ENCODE assay signal across 24 cellular contexts in the genomic region with DNA sequence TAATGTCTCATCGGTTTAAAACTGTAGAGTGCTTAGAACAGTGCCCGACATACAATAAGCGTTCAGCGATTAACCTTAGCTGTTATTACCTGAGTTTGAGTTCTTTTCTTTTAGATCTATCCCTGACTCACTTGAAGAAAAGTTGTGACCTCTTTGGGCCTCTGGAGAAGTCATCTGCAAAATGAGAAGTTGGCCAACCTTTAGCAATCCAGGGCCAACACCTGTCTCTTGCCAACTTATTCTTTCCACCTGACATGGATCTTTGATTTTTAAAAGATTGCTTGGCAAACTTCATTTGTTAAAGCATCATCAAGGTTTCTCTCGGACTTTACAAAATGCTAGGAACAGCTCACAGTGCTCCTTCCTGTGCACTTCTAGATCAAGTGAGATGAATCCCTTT.
"Had no signal": no experiment of that assay in that cellular context is flagged by ENCODE, and none has a peak within 500 bp of the region (broad histone marks: within the 10 kb centered on the region; RNA-seq: fewer than 3 reads in every experiment).

No MANE protein-coding gene starts in this region.

- H3K9me3 ChIP-seq: left ventricle myocardium inferior, neutrophil, psoas muscle, right atrium auricular region, right lobe of liver, transverse colon, upper lobe of right lung had no signal

- H3K27ac ChIP-seq: left ventricle myocardium inferior, neural progenitor cell, neutrophil, parathyroid adenoma, psoas muscle, right atrium auricular region, right lobe of liver, transverse colon, upper lobe of right lung had no signal

- H3K9me3 Mint-ChIP-seq: immature natural killer cell; memory B cell; naive thymus-derived CD8-positive, alpha-beta T cell; nephron progenitor cell; neural progenitor cell had no signal

- H3K27me3 Mint-ChIP-seq: naive thymus-derived CD8-positive, alpha-beta T cell; stimulated activated memory B cell treated with anti-CD40 and anti-IgM and Interleukin-4, amounts not matched to agents 10 μg/mL and 1 μg/mL and 100 μg/mL, for 72 hours had no signal

- H3K79me2 ChIP-seq: parathyroid adenoma had no signal

- H3K4me3 ChIP-seq: left ventricle myocardium inferior, neural progenitor cell, psoas muscle, right atrium auricular region, right lobe of liver, smooth muscle cell, transverse colon, upper lobe of right lung had no signal

- H3K27me3 ChIP-seq: neural progenitor cell, neutrophil, right atrium auricular region, right lobe of liver, transverse colon, upper lobe of right lung had no signal

- ATAC-seq: naive thymus-derived CD8-positive, alpha-beta T cell; psoas muscle; right lobe of liver; stimulated activated memory B cell treated with anti-CD40 and anti-IgM and Interleukin-4, amounts not matched to agents 10 μg/mL and 1 μg/mL and 100 μg/mL, for 72 hours; stimulated activated naive CD8-positive, alpha-beta T cell treated with anti-CD3 and anti-CD28 coated beads, Interleukin-15, amount 100 ng/mL, for 72 hours; upper lobe of right lung had no signal

- H3K9ac ChIP-seq: neural progenitor cell, parathyroid adenoma had no signal

- H3K4me1 ChIP-seq: right lobe of liver had no signal

- H3K36me3 ChIP-seq: neural progenitor cell, neutrophil, right atrium auricular region, right lobe of liver, transverse colon, upper lobe of right lung had no signal

- H3K27ac Mint-ChIP-seq: memory B cell; nephron progenitor cell; neural progenitor cell; stimulated activated memory B cell treated with anti-CD40 and anti-IgM and Interleukin-4, amounts not matched to agents 10 μg/mL and 1 μg/mL and 100 μg/mL, for 72 hours; stimulated activated naive CD8-positive, alpha-beta T cell treated with anti-CD3 and anti-CD28 coated beads, Interleukin-15, amount 100 ng/mL, for 72 hours had no signal

- DNase-seq: hypothalamus; immature natural killer cell; left ventricle myocardium inferior; naive thymus-derived CD8-positive, alpha-beta T cell; nephron progenitor cell; occipital lobe; psoas muscle; right lobe of liver; stimulated activated CD4-positive, alpha-beta T cell treated with anti-CD3 and anti-CD28 coated beads, Interleukin-1b, Interleukin-23, amount 100 ng/mL, for 48 hours; stimulated activated CD4-positive, alpha-beta T cell treated with anti-CD3 and anti-CD28 coated beads, Interleukin-2, amount 100 ng/mL, for 48 hours; stimulated activated CD4-positive, alpha-beta T cell treated with anti-CD3 and anti-CD28 coated beads, Interleukin-4, amount 100 ng/mL, for 4 hours; stimulated activated CD8-positive, alpha-beta memory T cell treated with anti-CD3 and anti-CD28 coated beads, Interleukin-4, amount 100 ng/mL, for 48 hours; stimulated activated naive CD4-positive, alpha-beta T cell treated with Interleukin-2 at 50 U/mL for 16 hours; stimulated activated naive CD8-positive, alpha-beta T cell treated with anti-CD3 and anti-CD28 coated beads, Interleukin-15, amount 100 ng/mL, for 72 hours; substantia nigra; transverse colon; upper lobe of right lung had no signal

- H3K4me2 ChIP-seq: neural progenitor cell, smooth muscle cell had no signal

- H3K36me3 Mint-ChIP-seq: memory B cell; stimulated activated memory B cell treated with anti-CD40 and anti-IgM and Interleukin-4, amounts not matched to agents 10 μg/mL and 1 μg/mL and 100 μg/mL, for 72 hours had no signal

- H2AFZ ChIP-seq: neural progenitor cell, parathyroid adenoma had no signal

- H3K4me1 Mint-ChIP-seq: memory B cell; stimulated activated memory B cell treated with anti-CD40 and anti-IgM and Interleukin-4, amounts not matched to agents 10 μg/mL and 1 μg/mL and 100 μg/mL, for 72 hours had no signal

- H3K4me3 Mint-ChIP-seq: immature natural killer cell; memory B cell; naive thymus-derived CD8-positive, alpha-beta T cell; nephron progenitor cell; neural progenitor cell; stimulated activated memory B cell treated with anti-CD40 and anti-IgM and Interleukin-4, amounts not matched to agents 10 μg/mL and 1 μg/mL and 100 μg/mL, for 72 hours; stimulated activated naive CD8-positive, alpha-beta T cell treated with anti-CD3 and anti-CD28 coated beads, Interleukin-15, amount 100 ng/mL, for 72 hours had no signal
